10 cellular contexts compared by ENCODE assay signal in the genomic region with DNA sequence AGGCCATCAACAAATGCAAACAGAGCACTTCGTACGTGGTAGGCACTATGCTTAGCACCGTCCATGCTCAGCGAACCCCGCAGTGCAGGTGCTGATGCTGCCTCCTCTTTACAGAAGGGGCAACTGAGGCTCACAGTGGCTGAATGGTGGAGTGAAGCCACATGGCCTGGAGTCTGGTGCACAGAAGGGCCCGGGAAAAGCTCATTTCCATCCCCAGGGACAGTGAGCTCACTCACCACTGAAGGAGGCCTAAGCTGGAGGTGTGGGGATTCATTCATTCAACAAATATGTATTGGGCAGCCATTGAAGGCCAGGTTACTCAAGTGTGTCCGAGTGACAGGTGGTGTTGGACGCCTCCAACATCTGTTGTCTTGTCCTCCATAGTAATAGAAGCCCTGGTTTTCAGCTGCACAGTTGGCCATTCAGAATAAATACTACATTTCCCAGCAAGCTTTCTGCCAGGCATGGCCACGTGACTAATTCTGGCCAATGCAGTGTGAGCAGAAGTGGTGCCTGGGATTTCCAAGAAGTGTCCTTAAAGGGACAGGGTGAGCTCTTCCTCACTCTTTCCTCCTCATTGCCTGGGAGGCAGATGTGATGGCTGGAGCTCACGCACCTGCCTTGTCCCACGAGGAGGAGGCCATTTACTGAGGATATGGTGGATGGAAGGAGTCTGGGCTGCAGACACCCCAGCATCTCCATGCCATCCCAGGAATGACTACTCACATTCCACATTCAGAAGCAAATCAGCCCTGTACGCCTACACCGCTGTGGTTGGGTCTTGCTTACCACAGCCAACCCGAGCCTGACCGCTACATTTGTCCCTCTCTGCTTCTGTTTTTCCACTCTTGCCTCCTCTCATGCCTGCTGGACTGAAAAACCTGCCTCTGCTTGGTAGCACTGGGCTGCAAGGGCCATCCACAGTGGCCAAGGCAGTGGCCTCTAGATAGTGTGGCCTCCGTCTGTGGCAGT.
DNase-seq lines count a peak whose midpoint lies in the region; ATAC-seq and TF ChIP-seq lines count a peak whose summit lies in the region.
"Had no signal": no experiment of that assay in that cellular context is flagged by ENCODE, and none has a peak within 500 bp of the region (broad histone marks: within the 10 kb centered on the region; RNA-seq: fewer than 3 reads in every experiment).

No MANE protein-coding gene starts in this region.

- DNase-seq in NCI-H1694 treated with DMSO at 0.1 percent for 48 hours (lab: John Stamatoyannopoulos, UW): peak; percentile 38
- DNase-seq in NCI-H1694 (lab: John Stamatoyannopoulos, UW): no peak
- peak; percentile 53 for DNase-seq in iris pigment epithelial cell (ENCODE audit: low read depth)
- no peak for DNase-seq in activated T-cell treated with anti-CD3 and anti-CD28 coated beads for 4 hours
- no peak for DNase-seq in DMS153 (lab: John Stamatoyannopoulos, UW)
- DNase-seq: activated T-cell treated with anti-CD3 and anti-CD28 coated beads, Interleukin-2, amount 50 U/mL, for 48 hours; esophagus squamous epithelium had no signal

- ATAC-seq in SK-N-SH treated with all-trans-retinoic acid at 6 μM for 48 hours: peak; percentile 71
- no peak for ATAC-seq in GM19324 (IDR thresholded peaks at IDR 0.05; ENCODE audit: low FRiP score, unreplicated experiment)

- TF ChIP-seq RAD21 in Ishikawa (IDR thresholded peaks at IDR 0.05; ENCODE audit: low read depth): no peak

- TF ChIP-seq EP300 in Ishikawa (IDR thresholded peaks at IDR 0.05; ENCODE audit: borderline replicate concordance): no peak

TF ChIP-seq in Ishikawa, 13 proteins besides CTCF, POLR2A, EP300 and RAD21:
- peak; percentile 43; the same call in 1 of the 2 replicates for TF ChIP-seq YY1 (IDR thresholded peaks at IDR 0.05; ENCODE audit: low read depth)
- TF ChIP-seq ZBTB7A (IDR thresholded peaks at IDR 0.05; ENCODE audit: low read depth): no peak
- TF ChIP-seq, protein P1, sequence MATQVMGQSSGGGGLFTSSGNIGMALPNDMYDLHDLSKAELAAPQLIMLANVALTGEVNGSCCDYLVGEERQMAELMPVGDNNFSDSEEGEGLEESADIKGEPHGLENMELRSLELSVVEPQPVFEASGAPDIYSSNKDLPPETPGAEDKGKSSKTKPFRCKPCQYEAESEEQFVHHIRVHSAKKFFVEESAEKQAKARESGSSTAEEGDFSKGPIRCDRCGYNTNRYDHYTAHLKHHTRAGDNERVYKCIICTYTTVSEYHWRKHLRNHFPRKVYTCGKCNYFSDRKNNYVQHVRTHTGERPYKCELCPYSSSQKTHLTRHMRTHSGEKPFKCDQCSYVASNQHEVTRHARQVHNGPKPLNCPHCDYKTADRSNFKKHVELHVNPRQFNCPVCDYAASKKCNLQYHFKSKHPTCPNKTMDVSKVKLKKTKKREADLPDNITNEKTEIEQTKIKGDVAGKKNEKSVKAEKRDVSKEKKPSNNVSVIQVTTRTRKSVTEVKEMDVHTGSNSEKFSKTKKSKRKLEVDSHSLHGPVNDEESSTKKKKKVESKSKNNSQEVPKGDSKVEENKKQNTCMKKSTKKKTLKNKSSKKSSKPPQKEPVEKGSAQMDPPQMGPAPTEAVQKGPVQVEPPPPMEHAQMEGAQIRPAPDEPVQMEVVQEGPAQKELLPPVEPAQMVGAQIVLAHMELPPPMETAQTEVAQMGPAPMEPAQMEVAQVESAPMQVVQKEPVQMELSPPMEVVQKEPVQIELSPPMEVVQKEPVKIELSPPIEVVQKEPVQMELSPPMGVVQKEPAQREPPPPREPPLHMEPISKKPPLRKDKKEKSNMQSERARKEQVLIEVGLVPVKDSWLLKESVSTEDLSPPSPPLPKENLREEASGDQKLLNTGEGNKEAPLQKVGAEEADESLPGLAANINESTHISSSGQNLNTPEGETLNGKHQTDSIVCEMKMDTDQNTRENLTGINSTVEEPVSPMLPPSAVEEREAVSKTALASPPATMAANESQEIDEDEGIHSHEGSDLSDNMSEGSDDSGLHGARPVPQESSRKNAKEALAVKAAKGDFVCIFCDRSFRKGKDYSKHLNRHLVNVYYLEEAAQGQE (IDR thresholded peaks at IDR 0.05; ENCODE audit: low read depth): no peak
- TF ChIP-seq, protein P2, sequence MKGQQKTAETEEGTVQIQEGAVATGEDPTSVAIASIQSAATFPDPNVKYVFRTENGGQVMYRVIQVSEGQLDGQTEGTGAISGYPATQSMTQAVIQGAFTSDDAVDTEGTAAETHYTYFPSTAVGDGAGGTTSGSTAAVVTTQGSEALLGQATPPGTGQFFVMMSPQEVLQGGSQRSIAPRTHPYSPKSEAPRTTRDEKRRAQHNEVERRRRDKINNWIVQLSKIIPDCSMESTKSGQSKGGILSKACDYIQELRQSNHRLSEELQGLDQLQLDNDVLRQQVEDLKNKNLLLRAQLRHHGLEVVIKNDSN (IDR thresholded peaks at IDR 0.05): peak; percentile 97
- TF ChIP-seq, protein P3, sequence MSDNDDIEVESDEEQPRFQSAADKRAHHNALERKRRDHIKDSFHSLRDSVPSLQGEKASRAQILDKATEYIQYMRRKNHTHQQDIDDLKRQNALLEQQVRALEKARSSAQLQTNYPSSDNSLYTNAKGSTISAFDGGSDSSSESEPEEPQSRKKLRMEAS (IDR thresholded peaks at IDR 0.05): peak; percentile 42; the same call in 1 of the 2 replicates
TF ChIP-seq in Ishikawa: peak in this region for 3.

TF ChIP-seq in SK-N-SH treated with all-trans-retinoic acid at 6 μM for 48 hours, 23 proteins besides CTCF, POLR2A, EP300 and RAD21:
- TF ChIP-seq PPARA (CRISPR knock-in tag; IDR thresholded peaks at IDR 0.05; ENCODE audit: borderline replicate concordance): no peak
- TF ChIP-seq, protein P4, sequence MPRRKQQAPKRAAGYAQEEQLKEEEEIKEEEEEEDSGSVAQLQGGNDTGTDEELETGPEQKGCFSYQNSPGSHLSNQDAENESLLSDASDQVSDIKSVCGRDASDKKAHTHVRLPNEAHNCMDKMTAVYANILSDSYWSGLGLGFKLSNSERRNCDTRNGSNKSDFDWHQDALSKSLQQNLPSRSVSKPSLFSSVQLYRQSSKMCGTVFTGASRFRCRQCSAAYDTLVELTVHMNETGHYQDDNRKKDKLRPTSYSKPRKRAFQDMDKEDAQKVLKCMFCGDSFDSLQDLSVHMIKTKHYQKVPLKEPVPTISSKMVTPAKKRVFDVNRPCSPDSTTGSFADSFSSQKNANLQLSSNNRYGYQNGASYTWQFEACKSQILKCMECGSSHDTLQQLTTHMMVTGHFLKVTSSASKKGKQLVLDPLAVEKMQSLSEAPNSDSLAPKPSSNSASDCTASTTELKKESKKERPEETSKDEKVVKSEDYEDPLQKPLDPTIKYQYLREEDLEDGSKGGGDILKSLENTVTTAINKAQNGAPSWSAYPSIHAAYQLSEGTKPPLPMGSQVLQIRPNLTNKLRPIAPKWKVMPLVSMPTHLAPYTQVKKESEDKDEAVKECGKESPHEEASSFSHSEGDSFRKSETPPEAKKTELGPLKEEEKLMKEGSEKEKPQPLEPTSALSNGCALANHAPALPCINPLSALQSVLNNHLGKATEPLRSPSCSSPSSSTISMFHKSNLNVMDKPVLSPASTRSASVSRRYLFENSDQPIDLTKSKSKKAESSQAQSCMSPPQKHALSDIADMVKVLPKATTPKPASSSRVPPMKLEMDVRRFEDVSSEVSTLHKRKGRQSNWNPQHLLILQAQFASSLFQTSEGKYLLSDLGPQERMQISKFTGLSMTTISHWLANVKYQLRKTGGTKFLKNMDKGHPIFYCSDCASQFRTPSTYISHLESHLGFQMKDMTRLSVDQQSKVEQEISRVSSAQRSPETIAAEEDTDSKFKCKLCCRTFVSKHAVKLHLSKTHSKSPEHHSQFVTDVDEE (CRISPR knock-in tag; IDR thresholded peaks at IDR 0.05): no peak
- no peak for TF ChIP-seq RARB (CRISPR knock-in tag; IDR thresholded peaks at IDR 0.05)
- no peak for TF ChIP-seq BACH2 (CRISPR knock-in tag; IDR thresholded peaks at IDR 0.05; ENCODE audit: borderline replicate concordance)
- TF ChIP-seq, protein P5, sequence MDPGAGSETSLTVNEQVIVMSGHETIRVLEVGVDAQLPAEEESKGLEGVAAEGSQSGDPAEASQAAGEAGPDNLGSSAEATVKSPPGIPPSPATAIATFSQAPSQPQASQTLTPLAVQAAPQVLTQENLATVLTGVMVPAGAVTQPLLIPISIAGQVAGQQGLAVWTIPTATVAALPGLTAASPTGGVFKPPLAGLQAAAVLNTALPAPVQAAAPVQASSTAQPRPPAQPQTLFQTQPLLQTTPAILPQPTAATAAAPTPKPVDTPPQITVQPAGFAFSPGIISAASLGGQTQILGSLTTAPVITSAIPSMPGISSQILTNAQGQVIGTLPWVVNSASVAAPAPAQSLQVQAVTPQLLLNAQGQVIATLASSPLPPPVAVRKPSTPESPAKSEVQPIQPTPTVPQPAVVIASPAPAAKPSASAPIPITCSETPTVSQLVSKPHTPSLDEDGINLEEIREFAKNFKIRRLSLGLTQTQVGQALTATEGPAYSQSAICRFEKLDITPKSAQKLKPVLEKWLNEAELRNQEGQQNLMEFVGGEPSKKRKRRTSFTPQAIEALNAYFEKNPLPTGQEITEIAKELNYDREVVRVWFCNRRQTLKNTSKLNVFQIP (CRISPR knock-in tag; IDR thresholded peaks at IDR 0.05; ENCODE audit: borderline replicate concordance, low read depth): no peak
- no peak for TF ChIP-seq CSDC2 (CRISPR knock-in tag; IDR thresholded peaks at IDR 0.05)
- TF ChIP-seq TCF4 (CRISPR knock-in tag; IDR thresholded peaks at IDR 0.05; ENCODE audit: borderline replicate concordance): no peak
- no peak for TF ChIP-seq ZFP30 (CRISPR knock-in tag; IDR thresholded peaks at IDR 0.05)

Comparison
In these comparisons a context has a peak if more than half of its experiments do, and no peak if none do; other contexts are left out.
1. DNase-seq: peak in NCI-H1694 treated with DMSO at 0.1 percent for 48 hours (single experiment) and iris pigment epithelial cell (single experiment); none in NCI-H1694 (single experiment), activated T-cell treated with anti-CD3 and anti-CD28 coated beads for 4 hours (single experiment) and DMS153 (single experiment).